8 cellular contexts compared by ENCODE assay signal in genomic region chr16:85316321-85316919, GRCh38.
DNase-seq lines count a peak whose midpoint lies in the region; ATAC-seq, FAIRE-seq and TF ChIP-seq lines count a peak whose summit lies in the region.

No MANE protein-coding gene starts in this region.

- no peaks in the 10 kb centered on the region for H3K36me3 Mint-ChIP-seq in brain

- no peak for TF ChIP-seq POLR2A in IMR-90 (IDR thresholded peaks at IDR 0.05; ENCODE audit: low read depth, low read length)

- no peak overlapping the region for H3K18ac ChIP-seq in IMR-90 (ENCODE audit: low read depth, low read length)

- H3K4me1 ChIP-seq in IMR-90 (ENCODE audit: control insufficient read depth, insufficient read depth, low read length) (peaks cover 24% of the 10 kb centered on the region), kidney (ENCODE audit: control insufficient read depth in 1 of 2, insufficient read depth in 1 of 2, low read depth in 1 of 2, low read length in 2 of 2) (peaks cover 17% of the 10 kb centered on the region in 2 donors)

- no peaks in the 10 kb centered on the region for H3K9me1 ChIP-seq in IMR-90 (ENCODE audit: insufficient read depth, low read length)

- peak overlapping the region; percentile 45 to 99 (median 95) for H3K27ac Mint-ChIP-seq in brain

- H2BK15ac ChIP-seq in IMR-90 (ENCODE audit: low read depth, low read length): no peak overlapping the region

- H2BK5ac ChIP-seq in IMR-90 (ENCODE audit: low read depth, low read length, poor library complexity, severe bottlenecking): no peak overlapping the region

- H3K9me3 ChIP-seq in IMR-90 (ENCODE audit: control insufficient read depth, insufficient read depth, low read length): no peaks in the 10 kb centered on the region
- no peaks in the 10 kb centered on the region for H3K9me3 ChIP-seq in kidney (ENCODE audit: control insufficient read depth in 1 of 2, low read length in 2 of 2)

- no peak overlapping the region for H3K14ac ChIP-seq in IMR-90 (replicated peaks; ENCODE audit: low read depth, low read length)

- TF ChIP-seq CTCF in IMR-90 (conservative IDR thresholded peaks at IDR 0.05; ENCODE audit: low read depth, low read length): peak; percentile 72
- peak; percentile 71 to 82 for TF ChIP-seq CTCF in brain (conservative IDR thresholded peaks at IDR 0.05)
- peak; percentile 71 for TF ChIP-seq CTCF in kidney (IDR thresholded peaks at IDR 0.05; ENCODE audit: borderline replicate concordance, extremely low read depth, insufficient read depth)

- CTCF ChIA-PET in IMR-90 (lab: Yijun Ruan, JAX): no interaction called here

- no peak overlapping the region for H2AK9ac ChIP-seq in IMR-90 (replicated peaks; ENCODE audit: low read depth, low read length, poor library complexity)

- DNase-seq in Daoy (ENCODE audit: low read depth) (peak; percentile 70), IMR-90 (peak; percentile 51), SK-MEL-5 (ENCODE audit: low read depth, low spot score) (peak; percentile 78), kidney (no peak)
- DNase-seq in stimulated activated CD8-positive, alpha-beta memory T cell treated with anti-CD3 and anti-CD28 coated beads, Interleukin-2, amount 100 ng/mL, for 48 hours (ENCODE audit: low read depth in 2 of 2): peak; percentile 43 to 49

- FAIRE-seq in kidney (lab: Jason Lieb, UNC): no peak

- H3K79me1 ChIP-seq in IMR-90 (ENCODE audit: low read depth in 1 of 2, low read length in 2 of 2): peaks cover 24 to 76% of the 10 kb centered on the region in 2 experiments

- POLR2A ChIA-PET in IMR-90 (lab: Charles Lee; ENCODE audit: unreplicated experiment): no interaction called here

- no peak overlapping the region for H3K23ac ChIP-seq in IMR-90 (ENCODE audit: low read depth, low read length)

- dilution Hi-C loops in IMR-90 (cut with HindIII; ENCODE audit: low sequenced_read_pairs, unreplicated experiment): no loop called here

- H3K4me3 Mint-ChIP-seq in brain: peak overlapping the region in 2 of 5 experiments; percentile 33 to 47

- no peaks in the 10 kb centered on the region for H3K27me3 ChIP-seq in IMR-90 (ENCODE audit: control insufficient read depth, insufficient read depth, low read length)

- H2AK5ac ChIP-seq in IMR-90 (ENCODE audit: low read depth, low read length): no peak overlapping the region

- H3K4ac ChIP-seq in IMR-90 (ENCODE audit: low read depth, low read length): no peak overlapping the region

- H3K9ac ChIP-seq in IMR-90 (ENCODE audit: low read depth, low read length) (no peak overlapping the region), kidney (ENCODE audit: low read length in 2 of 2) (no peak overlapping the region)

- peak; percentile 69 for TF ChIP-seq RAD21 in IMR-90 (IDR thresholded peaks at IDR 0.05; ENCODE audit: low read length)

- peaks cover 96% of the 10 kb centered on the region for H4K20me1 ChIP-seq in IMR-90 (ENCODE audit: insufficient read depth, low read length)

- no peak overlapping the region for H2AFZ ChIP-seq in IMR-90 (replicated peaks; ENCODE audit: low read length, poor library complexity)

- no peak overlapping the region for H3K27ac ChIP-seq in IMR-90 (ENCODE audit: insufficient read depth, low read length)
- H3K27ac ChIP-seq in kidney (ENCODE audit: low read depth in 2 of 2, low read length in 2 of 2): no peak overlapping the region

- in situ Hi-C loops in IMR-90 (cut with MboI; ENCODE audit: low sequenced_read_pairs) (no loop called here), SK-MEL-5 (cut with HindIII; ENCODE audit: low pct_unique_long_range_greater_than_20kb, low sequenced_read_pairs) (no loop called here)

- peaks cover 0 to 3% (median 0%) of the 10 kb centered on the region in 5 experiments for H3K9me3 Mint-ChIP-seq in brain

- peaks cover 88% of the 10 kb centered on the region for H3K4me1 Mint-ChIP-seq in brain

- no TSS peak for BruUV-seq in IMR-90 (replicated peaks; lab: Mats Ljungman, UMichigan)

- no peak overlapping the region for H4K5ac ChIP-seq in IMR-90 (ENCODE audit: low read depth, low read length)

- H4K8ac ChIP-seq in IMR-90 (ENCODE audit: low read depth in 2 of 2, low read length in 2 of 2): no peak overlapping the region

- intact Hi-C loops in IMR-90 (cut with micrococcal nuclease) (no loop called here), kidney (cut with DNase I) (no loop called here)

- H3K56ac ChIP-seq in IMR-90 (ENCODE audit: extremely low read depth, insufficient read depth, low read length): no peak overlapping the region

- peak; percentile 77 for ATAC-seq in IMR-90 (ENCODE audit: low read depth)
- no peak for ATAC-seq in HG03025 (IDR thresholded peaks at IDR 0.05; ENCODE audit: low FRiP score, unreplicated experiment)
- ATAC-seq in HG03565 (IDR thresholded peaks at IDR 0.05; ENCODE audit: unreplicated experiment): no peak

- H2BK120ac ChIP-seq in IMR-90 (ENCODE audit: low read depth, low read length): no peak overlapping the region

- H4K91ac ChIP-seq in IMR-90 (ENCODE audit: insufficient read depth, low read depth, low read length): no peak overlapping the region

- H3K4me2 ChIP-seq in IMR-90 (ENCODE audit: low read depth, low read length): no peak overlapping the region

- H3K27me3 Mint-ChIP-seq in brain: no peaks in the 10 kb centered on the region

- 100% methylated on average over 1 of the region's 19 CpGs; no CpG with 5 or more reads in 1 of the 2 experiments for WGBS in IMR-90 (ENCODE audit: extremely low coverage in 2 of 2, insufficient read length in 1 of 2), 2 experiments

- H3K4me3 ChIP-seq in IMR-90 (ENCODE audit: insufficient read depth, low read depth, low read length) (no peak overlapping the region), kidney (ENCODE audit: low read length in 2 of 2) (no peak overlapping the region)

- no peak overlapping the region for H2BK20ac ChIP-seq in IMR-90 (ENCODE audit: low read depth, low read length)

- H3K36me3 ChIP-seq in IMR-90 (ENCODE audit: control insufficient read depth, insufficient read depth, low read length): no peaks in the 10 kb centered on the region
- H3K36me3 ChIP-seq in kidney (ENCODE audit: control insufficient read depth in 1 of 2, insufficient read depth in 2 of 2, low read length in 2 of 2): no peaks in the 10 kb centered on the region

TF ChIP-seq in IMR-90, 13 proteins besides CTCF, POLR2A, EP300 and RAD21:
- TF ChIP-seq CEBPB (IDR thresholded peaks at IDR 0.05; ENCODE audit: low read depth, low read length) (no peak), SMC3 (IDR thresholded peaks at IDR 0.05; ENCODE audit: low read depth, low read length) (peak; percentile 55)
